Comparison of ENCODE assay signal across 8 cellular contexts in genomic region chr19:1400281-1401137, GRCh38. TPM values are rescaled to one million over a fixed set of nuclear protein-coding genes. Genes with fewer than 3 reads are reported as not detected.
A peak's percentile ranks its signal among the peaks of the same experiment; 100 is the strongest.
DNase-seq lines count a peak whose midpoint lies in the region; ATAC-seq and TF ChIP-seq lines count a peak whose summit lies in the region.

No MANE protein-coding gene starts in this region.

- no peak for TF ChIP-seq CTCF in colonic mucosa (IDR thresholded peaks at IDR 0.05)
- no peak for TF ChIP-seq CTCF in uterus (IDR thresholded peaks at IDR 0.05)
- TF ChIP-seq CTCF in foreskin keratinocyte (conservative IDR thresholded peaks at IDR 0.05): no peak

- H3K4me3 ChIP-seq in colonic mucosa (peak overlapping the region; percentile 41), mesodermal cell (ENCODE audit: extremely low read depth, insufficient read depth, low read length, poor library complexity, severe bottlenecking) (peak overlapping the region; percentile 61), uterus (peak overlapping the region; percentile 28 to 49)

- H3K27ac ChIP-seq in colonic mucosa (no peak overlapping the region), mesodermal cell (ENCODE audit: low read depth, low read length, severe bottlenecking) (no peak overlapping the region), uterus (peak overlapping the region in 1 of 2 donors; percentile 7), foreskin keratinocyte (no peak overlapping the region)

- ATAC-seq in foreskin keratinocyte: no peak

- H3K27me3 ChIP-seq in colonic mucosa: peaks cover 10% of the 10 kb centered on the region
- H3K27me3 ChIP-seq in uterus: no peaks in the 10 kb centered on the region
- peaks cover 27% of the 10 kb centered on the region for H3K27me3 ChIP-seq in foreskin keratinocyte

- H3K4me1 ChIP-seq in colonic mucosa (peaks cover 8% of the 10 kb centered on the region), mesodermal cell (ENCODE audit: control insufficient read depth, insufficient read depth, low read length, poor library complexity, severe bottlenecking) (peaks cover 10% of the 10 kb centered on the region), uterus (peaks cover 0 to 22% of the 10 kb centered on the region in 2 donors), foreskin keratinocyte (no peaks in the 10 kb centered on the region)

- intact Hi-C loops in colonic mucosa (cut with DNase I): no loop called here
- intact Hi-C loops in uterus (cut with DNase I; ENCODE audit: low total_unique reads): no loop called here

- H3K9ac ChIP-seq in colonic mucosa (ENCODE audit: low read depth in 2 of 2, low read length in 2 of 2): peak overlapping the region; percentile 40 to 78

- H3K36me3 ChIP-seq in colonic mucosa: no peaks in the 10 kb centered on the region
- peaks cover 18% of the 10 kb centered on the region for H3K36me3 ChIP-seq in mesodermal cell (ENCODE audit: control insufficient read depth, insufficient read depth, low read length)
- H3K36me3 ChIP-seq in uterus: no peaks in the 10 kb centered on the region

- H3K9me3 ChIP-seq in colonic mucosa (no peaks in the 10 kb centered on the region), mesodermal cell (ENCODE audit: control insufficient read depth, low read length) (no peaks in the 10 kb centered on the region), uterus (no peaks in the 10 kb centered on the region)

- 61 to 75% methylated on average over 18 to 30 of the region's 36 CpGs for WGBS in mesodermal cell (ENCODE audit: insufficient coverage in 2 of 2), 2 experiments

- peak; percentile 45 for DNase-seq in NCI-H345 (lab: John Stamatoyannopoulos, UW)
- no peak for DNase-seq in NCI-H345 treated with DMSO at 0.1 percent for 48 hours (lab: John Stamatoyannopoulos, UW; ENCODE audit: unreplicated experiment)
- DNase-seq in NCI-H2171 (lab: John Stamatoyannopoulos, UW): peak; percentile 76
- DNase-seq in colonic mucosa: no peak
- DNase-seq in uterus: no peak
- no peak for DNase-seq in activated CD4-positive, alpha-beta T cell treated with anti-CD3 and anti-CD28 coated beads, Interleukin-2, amount 50 U/mL, for 1 hour
- DNase-seq in foreskin keratinocyte: no peak

- TF ChIP-seq POLR2A in uterus (IDR thresholded peaks at IDR 0.05): no peak

RNA-seq across cellular contexts. Expression of gene GAMT, which starts 0.8 kb away (rescaled TPM):
- total RNA-seq in colonic mucosa (1 to 10 TPM; 3.3 to 3.7 TPM), uterus (10 to 100 TPM in 2 of 4 donors, 1 to 10 TPM in 2; 3.3 to 14.4 (median 8.4) TPM), foreskin keratinocyte (11.0 and 13.9 TPM in 2 replicates)
- polyA plus RNA-seq in mesodermal cell (2013, experiment 1 of 2): 33.7 TPM
- polyA plus RNA-seq in mesodermal cell (2013, experiment 2 of 2): 34.8 TPM
- polyA plus RNA-seq in foreskin keratinocyte: 18.9 and 23.2 TPM in 2 replicates

RNA-seq across cellular contexts. Expression of gene DAZAP1, which starts 6.9 kb away (rescaled TPM):
- total RNA-seq in colonic mucosa: 100 to 1,000 TPM in 1 of 2 donors, 10 to 100 TPM in 1; 92.9 to 210 TPM
- polyA plus RNA-seq in mesodermal cell (2013, experiment 1 of 2): 109 TPM
- 96.2 TPM for polyA plus RNA-seq in mesodermal cell (2013, experiment 2 of 2)
- 100 to 1,000 TPM in 1 of 4 donors, 10 to 100 TPM in 1, 1 to 10 TPM in 2; 1.2 to 102 (median 23.8) TPM for total RNA-seq in uterus
- total RNA-seq in foreskin keratinocyte: 116 and 119 TPM in 2 replicates
- 136 and 140 TPM in 2 replicates for polyA plus RNA-seq in foreskin keratinocyte

RNA-seq across cellular contexts. Expression of gene NDUFS7, which starts 16.8 kb away (rescaled TPM):
- total RNA-seq in colonic mucosa (100 to 1,000 TPM; 192 to 244 TPM), uterus (10 to 100 TPM; 39.2 to 65.5 (median 42.1) TPM), foreskin keratinocyte (80.0 and 81.3 TPM in 2 replicates)
- polyA plus RNA-seq in mesodermal cell (2013, experiment 1 of 2): 83.3 TPM
- polyA plus RNA-seq in mesodermal cell (2013, experiment 2 of 2): 74.8 TPM
- 115 and 132 TPM in 2 replicates for polyA plus RNA-seq in foreskin keratinocyte

RNA-seq across cellular contexts. Expression of gene RPS15, which starts 37.7 kb away (rescaled TPM):
- total RNA-seq in colonic mucosa (1,000 to 10,000 TPM; 1,055 to 1,445 TPM), uterus (1,000 to 10,000 TPM in 3 of 4 donors, 100 to 1,000 TPM in 1; 648 to 5,728 (median 1,854) TPM), foreskin keratinocyte (1,634 and 1,826 TPM in 2 replicates)
- 2,052 TPM for polyA plus RNA-seq in mesodermal cell (2013, experiment 1 of 2)
- polyA plus RNA-seq in mesodermal cell (2013, experiment 2 of 2): 1,718 TPM
- 2,421 and 2,717 TPM in 2 replicates for polyA plus RNA-seq in foreskin keratinocyte

RNA-seq across cellular contexts. Expression of gene APC2, which starts 49.4 kb away (rescaled TPM):
- total RNA-seq in colonic mucosa (under 1 TPM; 0.05 to 0.42 TPM), uterus (1 to 10 TPM in 1 of 4 donors, under 1 TPM in 2, not detected in 1; 0.12 to 3.5 (median 0.77) TPM), foreskin keratinocyte (0.07 and 0.10 TPM in 2 replicates)
- 1.6 TPM for polyA plus RNA-seq in mesodermal cell (2013, experiment 1 of 2)
- 1.5 TPM for polyA plus RNA-seq in mesodermal cell (2013, experiment 2 of 2)
- 0.03 and 0.08 TPM in 2 replicates for polyA plus RNA-seq in foreskin keratinocyte

Comparison
In these comparisons a context has a peak if more than half of its experiments do, and no peak if none do; other contexts are left out.
1. DNase-seq: peak in NCI-H345 (single experiment) and NCI-H2171 (single experiment); none in NCI-H345 treated with DMSO at 0.1 percent for 48 hours (single experiment), colonic mucosa (single experiment), uterus (0 of 2), activated CD4-positive, alpha-beta T cell treated with anti-CD3 and anti-CD28 coated beads, Interleukin-2, amount 50 U/mL, for 1 hour (single experiment) and foreskin keratinocyte (0 of 2).
2. Peak in every context shown above with its lines, with median percentiles within 50 percentile points of each other: H3K4me3 ChIP-seq.